In genomic region chr12:62265511-62265910, GRCh38 we compare ENCODE assay signal across 22 cellular contexts. TPM values are rescaled to one million over a fixed set of nuclear protein-coding genes. Genes with fewer than 3 reads are reported as not detected.
A peak's percentile ranks its signal among the peaks of the same experiment; 100 is the strongest.
DNase-seq lines count a peak whose midpoint lies in the region; ATAC-seq and TF ChIP-seq lines count a peak whose summit lies in the region.
"Had no signal": no experiment of that assay in that cellular context is flagged by ENCODE, and none has a peak within 500 bp of the region (broad histone marks: within the 10 kb centered on the region; RNA-seq: fewer than 3 reads in every experiment).

No MANE protein-coding gene starts in this region.

- TF ChIP-seq EP300 in suprapubic skin (IDR thresholded peaks at IDR 0.05) = no peak

- H3K4me1 Mint-ChIP-seq in activated CD8-positive, alpha-beta memory T cell treated with anti-CD3 and anti-CD28 coated beads, Interleukin-2, amount 10 ng/mL, durations not matched to agents 7 days and 5 days = peaks cover 61% of the 10 kb centered on the region
- peaks cover 85% of the 10 kb centered on the region for H3K4me1 Mint-ChIP-seq in CD8-positive, alpha-beta T cell (ENCODE audit: low read depth)
- peaks cover 48% of the 10 kb centered on the region for H3K4me1 Mint-ChIP-seq in activated T-helper 17 cell treated with anti-CD3 and anti-CD28 coated beads, Interleukin-2, amount 50 U/mL, for 72 hours
- H3K4me1 Mint-ChIP-seq in naive thymus-derived CD4-positive, alpha-beta T cell = peaks cover 52 to 87% (median 81%) of the 10 kb centered on the region in 7 donors

- intact Hi-C loops in CD8-positive, alpha-beta T cell (cut with DNase I, micrococcal nuclease) = no loop called here
- intact Hi-C loops in naive thymus-derived CD4-positive, alpha-beta T cell (cut with micrococcal nuclease) = loop anchor here (10.0 kb wide), 2 partner anchors 49 to 529 kb away; no protein-coding TSS in a partner anchor

- H3K36me3 Mint-ChIP-seq in activated CD8-positive, alpha-beta memory T cell treated with anti-CD3 and anti-CD28 coated beads, Interleukin-2, amount 10 ng/mL, durations not matched to agents 7 days and 5 days = peaks cover 45% of the 10 kb centered on the region
- peaks cover 24% of the 10 kb centered on the region for H3K36me3 Mint-ChIP-seq in CD8-positive, alpha-beta T cell
- peaks cover 40% of the 10 kb centered on the region for H3K36me3 Mint-ChIP-seq in activated T-helper 17 cell treated with anti-CD3 and anti-CD28 coated beads, Interleukin-2, amount 50 U/mL, for 72 hours (ENCODE audit: low read depth)
- peaks cover 0 to 34% (median 12%) of the 10 kb centered on the region in 5 donors for H3K36me3 Mint-ChIP-seq in naive thymus-derived CD4-positive, alpha-beta T cell
- H3K36me3 Mint-ChIP-seq: WTC11 had no signal

- no peak for ATAC-seq in activated CD8-positive, alpha-beta memory T cell treated with anti-CD3 and anti-CD28 coated beads, Interleukin-2, amount 10 ng/mL, durations not matched to agents 7 days and 5 days
- ATAC-seq in CD8-positive, alpha-beta T cell = no peak
- no peak for ATAC-seq in activated T-helper 17 cell treated with anti-CD3 and anti-CD28 coated beads, Interleukin-2, amount 50 U/mL, for 72 hours (replicated peaks)
- no peak for ATAC-seq in naive thymus-derived CD4-positive, alpha-beta T cell
- ATAC-seq: heart left ventricle, left colon, WTC11 had no signal

- peak overlapping the region; percentile 91 for H3K4me3 Mint-ChIP-seq in activated CD8-positive, alpha-beta memory T cell treated with anti-CD3 and anti-CD28 coated beads, Interleukin-2, amount 10 ng/mL, durations not matched to agents 7 days and 5 days
- peak overlapping the region; percentile 38 for H3K4me3 Mint-ChIP-seq in CD8-positive, alpha-beta T cell
- peak overlapping the region; percentile 98 for H3K4me3 Mint-ChIP-seq in activated T-helper 17 cell treated with anti-CD3 and anti-CD28 coated beads, Interleukin-2, amount 50 U/mL, for 72 hours
- H3K4me3 Mint-ChIP-seq in naive thymus-derived CD4-positive, alpha-beta T cell = peak overlapping the region in 7 of 10 donors; percentile 39 to 97 (median 86)
- H3K4me3 Mint-ChIP-seq: neural crest cell, WTC11 had no signal

- H3K27ac Mint-ChIP-seq in activated CD8-positive, alpha-beta memory T cell treated with anti-CD3 and anti-CD28 coated beads, Interleukin-2, amount 10 ng/mL, durations not matched to agents 7 days and 5 days = peak overlapping the region; percentile 97
- peak overlapping the region; percentile 43 for H3K27ac Mint-ChIP-seq in CD8-positive, alpha-beta T cell
- peak overlapping the region; percentile 85 for H3K27ac Mint-ChIP-seq in activated T-helper 17 cell treated with anti-CD3 and anti-CD28 coated beads, Interleukin-2, amount 50 U/mL, for 72 hours
- peak overlapping the region in 8 of 9 donors; percentile 30 to 95 (median 86) for H3K27ac Mint-ChIP-seq in naive thymus-derived CD4-positive, alpha-beta T cell
- H3K27ac Mint-ChIP-seq: WTC11 had no signal

- no peak for DNase-seq in activated CD8-positive, alpha-beta memory T cell treated with anti-CD3 and anti-CD28 coated beads, Interleukin-2, amount 10 ng/mL, durations not matched to agents 7 days and 5 days
- DNase-seq in activated CD8-positive, alpha-beta memory T cell treated with anti-CD3 and anti-CD28 coated beads, Interleukin-2, amount 50 U/mL, for 48 hours = no peak
- DNase-seq in CD8-positive, alpha-beta T cell = no peak
- DNase-seq in naive thymus-derived CD4-positive, alpha-beta T cell = no peak
- DNase-seq in GOT3 (lab: John Stamatoyannopoulos, UW) = no peak
- no peak for DNase-seq in suprapubic skin (ENCODE audit: low spot score in 2 of 2)
- no peak for DNase-seq in HuH-7.5 (ENCODE audit: low spot score)
- DNase-seq: ACHN, activated gamma-delta T cell treated with Interleukin-2 at 50 U/mL for 16 hours, dorsolateral prefrontal cortex, heart left ventricle, left colon, NCI-H1436, NCI-H524, sigmoid colon, T1000, testis had no signal

- no peak for TF ChIP-seq CTCF in CD8-positive, alpha-beta T cell (IDR thresholded peaks at IDR 0.05)
- TF ChIP-seq CTCF in suprapubic skin (IDR thresholded peaks at IDR 0.05) = no peak

- H3K27me3 ChIP-seq in CD8-positive, alpha-beta T cell (ENCODE audit: insufficient read depth, low read length) = no peaks in the 10 kb centered on the region
- no peaks in the 10 kb centered on the region for H3K27me3 ChIP-seq in naive thymus-derived CD4-positive, alpha-beta T cell (ENCODE audit: control insufficient read depth in 2 of 2, insufficient read depth in 2 of 2, low read length in 2 of 2)
- no peaks in the 10 kb centered on the region for H3K27me3 ChIP-seq in suprapubic skin
- H3K27me3 ChIP-seq: BLaER1 treated with 17β-estradiol and CSF1 and Interleukin-3, amounts not matched to agents 10 nM and 100 nM; dorsolateral prefrontal cortex; heart left ventricle; sigmoid colon; testis; vagina had no signal

- H3K27ac ChIP-seq in CD8-positive, alpha-beta T cell (ENCODE audit: low read depth, low read length) = no peak overlapping the region
- peak overlapping the region; percentile 65 for H3K27ac ChIP-seq in naive thymus-derived CD4-positive, alpha-beta T cell (ENCODE audit: low read depth, low read length)
- H3K27ac ChIP-seq in suprapubic skin = no peak overlapping the region
- H3K27ac ChIP-seq: dorsolateral prefrontal cortex, sigmoid colon, testis, vagina had no signal

- WGBS in suprapubic skin = 87% methylated on average over 4 of the region's 4 CpGs

- H3K36me3 ChIP-seq in CD8-positive, alpha-beta T cell (ENCODE audit: insufficient read depth, low read length) = no peaks in the 10 kb centered on the region
- peaks cover 0 to 2% (median 0%) of the 10 kb centered on the region in 3 experiments for H3K36me3 ChIP-seq in naive thymus-derived CD4-positive, alpha-beta T cell (ENCODE audit: control insufficient read depth in 2 of 3, insufficient read depth in 3 of 3, low read length in 3 of 3)
- H3K36me3 ChIP-seq in suprapubic skin = no peaks in the 10 kb centered on the region
- H3K36me3 ChIP-seq: heart left ventricle, sigmoid colon, vagina had no signal

- CTCF ChIA-PET in activated CD8-positive, alpha-beta memory T cell treated with anti-CD3 and anti-CD28 coated beads, Interleukin-2, amount 10 ng/mL, durations not matched to agents 7 days and 5 days (lab: Charles Lee) = no interaction called here
- CTCF ChIA-PET in CD8-positive, alpha-beta T cell (lab: Charles Lee) = no interaction called here
- CTCF ChIA-PET in naive thymus-derived CD4-positive, alpha-beta T cell (lab: Charles Lee) = no interaction called here

- no peaks in the 10 kb centered on the region for H3K27me3 Mint-ChIP-seq in activated CD8-positive, alpha-beta memory T cell treated with anti-CD3 and anti-CD28 coated beads, Interleukin-2, amount 10 ng/mL, durations not matched to agents 7 days and 5 days
- no peaks in the 10 kb centered on the region for H3K27me3 Mint-ChIP-seq in CD8-positive, alpha-beta T cell (ENCODE audit: low read depth)
- no peaks in the 10 kb centered on the region for H3K27me3 Mint-ChIP-seq in activated T-helper 17 cell treated with anti-CD3 and anti-CD28 coated beads, Interleukin-2, amount 50 U/mL, for 72 hours
- H3K27me3 Mint-ChIP-seq in naive thymus-derived CD4-positive, alpha-beta T cell = peaks cover 0 to 3% (median 0%) of the 10 kb centered on the region in 5 donors

- no peak overlapping the region for H3K4me3 ChIP-seq in CD8-positive, alpha-beta T cell (ENCODE audit: low read depth, low read length)
- H3K4me3 ChIP-seq in naive thymus-derived CD4-positive, alpha-beta T cell (ENCODE audit: low read length) = no peak overlapping the region
- H3K4me3 ChIP-seq in suprapubic skin = no peak overlapping the region
- H3K4me3 ChIP-seq: sigmoid colon, testis, vagina had no signal

- POLR2A ChIA-PET in CD8-positive, alpha-beta T cell (lab: Charles Lee) = no interaction called here
- POLR2A ChIA-PET in naive thymus-derived CD4-positive, alpha-beta T cell (lab: Charles Lee) = no interaction called here

- no peaks in the 10 kb centered on the region for H3K9me3 ChIP-seq in CD8-positive, alpha-beta T cell (ENCODE audit: low read length)
- H3K9me3 ChIP-seq in naive thymus-derived CD4-positive, alpha-beta T cell (ENCODE audit: control insufficient read depth in 2 of 3, low read length in 3 of 3) = no peaks in the 10 kb centered on the region
- no peaks in the 10 kb centered on the region for H3K9me3 ChIP-seq in suprapubic skin
- H3K9me3 ChIP-seq: BLaER1 treated with 17β-estradiol and CSF1 and Interleukin-3, amounts not matched to agents 10 nM and 100 nM; heart left ventricle; sigmoid colon; testis; vagina had no signal

- TF ChIP-seq POLR2A in suprapubic skin (IDR thresholded peaks at IDR 0.05) = no peak

- H3K9me3 Mint-ChIP-seq in activated CD8-positive, alpha-beta memory T cell treated with anti-CD3 and anti-CD28 coated beads, Interleukin-2, amount 10 ng/mL, durations not matched to agents 7 days and 5 days (ENCODE audit: low read depth) = no peaks in the 10 kb centered on the region
- no peaks in the 10 kb centered on the region for H3K9me3 Mint-ChIP-seq in CD8-positive, alpha-beta T cell
- H3K9me3 Mint-ChIP-seq in activated T-helper 17 cell treated with anti-CD3 and anti-CD28 coated beads, Interleukin-2, amount 50 U/mL, for 72 hours = no peaks in the 10 kb centered on the region
- H3K9me3 Mint-ChIP-seq in naive thymus-derived CD4-positive, alpha-beta T cell = no peaks in the 10 kb centered on the region
- H3K9me3 Mint-ChIP-seq: neural crest cell, WTC11 had no signal

- H3K4me1 ChIP-seq in CD8-positive, alpha-beta T cell (ENCODE audit: insufficient read depth, low read length) = peaks cover 80% of the 10 kb centered on the region
- H3K4me1 ChIP-seq in naive thymus-derived CD4-positive, alpha-beta T cell (ENCODE audit: control insufficient read depth in 2 of 2, insufficient read depth in 2 of 2, low read length in 2 of 2) = peaks cover 41 to 66% of the 10 kb centered on the region in 2 donors
- peaks cover 60% of the 10 kb centered on the region for H3K4me1 ChIP-seq in suprapubic skin

RNA-seq across cellular contexts. Expression of gene USP15, which starts 5.3 kb away (rescaled TPM):
- 100 to 1,000 TPM; 126 to 161 TPM for total RNA-seq in activated CD8-positive, alpha-beta memory T cell treated with anti-CD3 and anti-CD28 coated beads, Interleukin-2, amount 10 ng/mL, durations not matched to agents 7 days and 5 days
- total RNA-seq in CD8-positive, alpha-beta T cell = 100 to 1,000 TPM; 213 to 224 TPM
- total RNA-seq in activated T-helper 17 cell treated with anti-CD3 and anti-CD28 coated beads, Interleukin-2, amount 50 U/mL, for 72 hours = 100 to 1,000 TPM in 1 of 2 donors, 10 to 100 TPM in 1; 83.4 to 113 TPM
- total RNA-seq in naive thymus-derived CD4-positive, alpha-beta T cell = 100 to 1,000 TPM; 156 to 224 (median 180) TPM
- polyA plus RNA-seq in naive thymus-derived CD4-positive, alpha-beta T cell = 100 to 1,000 TPM in 1 of 2 donors, 10 to 100 TPM in 1; 72.5 to 102 TPM
- total RNA-seq in suprapubic skin = 100 to 1,000 TPM in 1 of 4 donors, 10 to 100 TPM in 3; 59.1 to 141 (median 80.6) TPM

Comparison
In these comparisons a context has a peak if more than half of its experiments do, and no peak if none do; other contexts are left out.
1. H3K27ac Mint-ChIP-seq: peak in every context shown above with its lines; median percentile 97 in activated CD8-positive, alpha-beta memory T cell treated with anti-CD3 and anti-CD28 coated beads, Interleukin-2, amount 10 ng/mL, durations not matched to agents 7 days and 5 days; 86 in naive thymus-derived CD4-positive, alpha-beta T cell; 85 in activated T-helper 17 cell treated with anti-CD3 and anti-CD28 coated beads, Interleukin-2, amount 50 U/mL, for 72 hours; 43 in CD8-positive, alpha-beta T cell.
2. H3K4me3 Mint-ChIP-seq: peak in every context shown above with its lines; median percentile 98 in activated T-helper 17 cell treated with anti-CD3 and anti-CD28 coated beads, Interleukin-2, amount 50 U/mL, for 72 hours; 91 in activated CD8-positive, alpha-beta memory T cell treated with anti-CD3 and anti-CD28 coated beads, Interleukin-2, amount 10 ng/mL, durations not matched to agents 7 days and 5 days; 86 in naive thymus-derived CD4-positive, alpha-beta T cell; 38 in CD8-positive, alpha-beta T cell.
3. intact Hi-C loops: an anchor here in naive thymus-derived CD4-positive, alpha-beta T cell (10.0 kb wide); none called in CD8-positive, alpha-beta T cell.